1 cellular context compared by ENCODE assay signal in the genomic region with DNA sequence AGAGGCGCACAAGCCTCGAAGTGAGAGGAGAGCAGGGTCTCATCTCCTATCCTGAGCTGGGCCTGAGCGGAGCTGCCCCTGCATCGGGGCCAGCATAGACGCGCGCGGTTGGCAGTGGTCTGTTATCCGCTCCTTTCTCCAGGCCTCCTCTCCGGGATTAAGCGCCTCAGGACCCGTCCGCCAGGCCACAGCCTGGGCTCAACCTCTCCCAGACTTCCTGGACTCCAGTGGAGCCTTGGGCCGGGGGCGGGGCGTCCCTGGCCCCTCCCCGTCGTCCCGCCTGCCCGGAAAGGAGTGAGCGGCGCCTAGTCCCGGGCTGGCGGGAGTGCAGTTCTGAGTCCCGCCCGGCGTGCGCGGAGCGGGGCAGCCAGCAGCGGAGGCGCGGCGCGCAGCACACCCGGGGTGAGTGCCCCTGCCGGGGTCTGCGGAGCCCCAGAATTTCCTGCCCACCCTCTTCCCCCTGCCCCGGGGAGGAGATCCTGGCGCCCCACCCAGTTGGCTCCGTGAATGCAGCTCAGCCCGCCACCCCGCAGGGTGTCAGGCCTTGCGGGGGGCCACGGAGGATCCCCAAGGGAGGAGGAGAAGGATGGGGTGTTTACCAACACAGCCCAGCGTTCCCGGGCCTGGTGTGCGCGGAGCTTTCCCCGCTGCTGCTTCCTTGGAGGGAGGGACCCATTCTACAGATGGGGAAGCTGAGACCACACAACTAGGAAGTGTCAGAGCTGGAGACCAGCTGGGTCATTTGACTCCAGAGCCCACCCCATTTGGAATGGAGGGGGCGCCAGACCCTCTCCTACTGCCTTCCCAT.
A peak's percentile ranks its signal among the peaks of the same experiment; 100 is the strongest.
TF ChIP-seq lines count a peak whose summit lies in the region.

A gene with protein sequence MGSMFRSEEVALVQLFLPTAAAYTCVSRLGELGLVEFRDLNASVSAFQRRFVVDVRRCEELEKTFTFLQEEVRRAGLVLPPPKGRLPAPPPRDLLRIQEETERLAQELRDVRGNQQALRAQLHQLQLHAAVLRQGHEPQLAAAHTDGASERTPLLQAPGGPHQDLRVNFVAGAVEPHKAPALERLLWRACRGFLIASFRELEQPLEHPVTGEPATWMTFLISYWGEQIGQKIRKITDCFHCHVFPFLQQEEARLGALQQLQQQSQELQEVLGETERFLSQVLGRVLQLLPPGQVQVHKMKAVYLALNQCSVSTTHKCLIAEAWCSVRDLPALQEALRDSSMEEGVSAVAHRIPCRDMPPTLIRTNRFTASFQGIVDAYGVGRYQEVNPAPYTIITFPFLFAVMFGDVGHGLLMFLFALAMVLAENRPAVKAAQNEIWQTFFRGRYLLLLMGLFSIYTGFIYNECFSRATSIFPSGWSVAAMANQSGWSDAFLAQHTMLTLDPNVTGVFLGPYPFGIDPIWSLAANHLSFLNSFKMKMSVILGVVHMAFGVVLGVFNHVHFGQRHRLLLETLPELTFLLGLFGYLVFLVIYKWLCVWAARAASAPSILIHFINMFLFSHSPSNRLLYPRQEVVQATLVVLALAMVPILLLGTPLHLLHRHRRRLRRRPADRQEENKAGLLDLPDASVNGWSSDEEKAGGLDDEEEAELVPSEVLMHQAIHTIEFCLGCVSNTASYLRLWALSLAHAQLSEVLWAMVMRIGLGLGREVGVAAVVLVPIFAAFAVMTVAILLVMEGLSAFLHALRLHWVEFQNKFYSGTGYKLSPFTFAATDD (plus strand): TSS at position 308 of the 808 bp plus-strand sequence. CDS start 2,247 bp downstream, outside the sequence.

TF ChIP-seq in HEK293, 187 proteins besides CTCF, POLR2A, EP300 and RAD21 (continued from another document):
- TF ChIP-seq REST (tag by site-specific recombination; IDR thresholded peaks at IDR 0.05) (no peak), ZBTB20 (tag by site-specific recombination; IDR thresholded peaks at IDR 0.05) (peak; percentile 83), ZNF174 (tag by site-specific recombination; IDR thresholded peaks at IDR 0.05) (no peak)
TF ChIP-seq in HEK293: peak in this region for 13.
